Comparison of ENCODE assay signal across 8 cellular contexts in genomic region chr2:24083567-24084385, GRCh38. TPM values are rescaled to one million over a fixed set of nuclear protein-coding genes. Genes with fewer than 3 reads are reported as not detected.
DNase-seq lines count a peak whose midpoint lies in the region; ATAC-seq and TF ChIP-seq lines count a peak whose summit lies in the region.

No MANE protein-coding gene starts in this region.

- no peaks in the 10 kb centered on the region for H3K9me3 ChIP-seq in Panc1 (ENCODE audit: control insufficient read depth, insufficient read depth, low read depth, low read length)
- no peaks in the 10 kb centered on the region for H3K9me3 ChIP-seq in mammary epithelial cell (replicated peaks; ENCODE audit: insufficient read depth, low read length)

- H3K27me3 ChIP-seq in Panc1 (ENCODE audit: control insufficient read depth, insufficient read depth, low read length) (no peaks in the 10 kb centered on the region), mammary epithelial cell (ENCODE audit: insufficient read depth, low read length) (no peaks in the 10 kb centered on the region), kidney epithelial cell (ENCODE audit: control insufficient read depth, insufficient read depth, low read length) (no peaks in the 10 kb centered on the region)

- POLR2A ChIA-PET in Panc1 (lab: Charles Lee), result no interaction called here

- intact Hi-C loops in activated naive CD4-positive, alpha-beta T cell treated with anti-CD3 and anti-CD28 coated beads for 36 hours (cut with micrococcal nuclease), result loop anchor here (1.0 to 2.0 kb wide), 8 partner anchors 7 to 299 kb away; partner anchors contain the start of genes ATAD2B, SF3B6 and WDCP
- intact Hi-C loops in Panc1 (cut with micrococcal nuclease; ENCODE audit: unreplicated experiment) (loop anchor here (5.0 to 10.0 kb wide), 2 partner anchors 81 to 96 kb away; no protein-coding TSS in a partner anchor), mammary epithelial cell (cut with micrococcal nuclease) (loop anchor here (1.0 to 5.0 kb wide), 8 partner anchors 39 to 299 kb away; partner anchors contain the start of genes ATAD2B, FAM228B, PFN4 and UBXN2A)

- no peaks in the 10 kb centered on the region for H3K9me3 Mint-ChIP-seq in activated naive CD4-positive, alpha-beta T cell treated with anti-CD3 and anti-CD28 coated beads for 36 hours
- H3K9me3 Mint-ChIP-seq in IgD-negative memory B cell, result no peaks in the 10 kb centered on the region
- H3K9me3 Mint-ChIP-seq in stimulated activated memory B cell treated with anti-CD40 and anti-IgM and Interleukin-4, amounts not matched to agents 10 μg/mL and 1 μg/mL and 100 μg/mL, for 72 hours, result no peaks in the 10 kb centered on the region

- peaks cover 2% of the 10 kb centered on the region; the same call in 1 of the 2 replicates for H3K36me3 ChIP-seq in Panc1 (ENCODE audit: control insufficient read depth, insufficient read depth, low read length)
- peaks cover 5% of the 10 kb centered on the region for H3K36me3 ChIP-seq in mammary epithelial cell (ENCODE audit: insufficient read depth, low read length)
- peaks cover 2% of the 10 kb centered on the region for H3K36me3 ChIP-seq in kidney epithelial cell (ENCODE audit: control insufficient read depth, insufficient read depth, low read length)

- H3K4me3 ChIP-seq in Panc1 (ENCODE audit: low read depth in 2 of 2, low read length in 2 of 2) (peak overlapping the region; percentile 65 to 89), mammary epithelial cell (replicated peaks in 1 of 3; ENCODE audit: insufficient read depth in 1 of 3, low read depth in 2 of 3, low read length in 3 of 3) (peak overlapping the region; percentile 57 to 67 (median 59)), kidney epithelial cell (ENCODE audit: low read depth, low read length) (peak overlapping the region; percentile 66)

- peak overlapping the region; percentile 88 for H3K9ac ChIP-seq in mammary epithelial cell (ENCODE audit: insufficient read depth, low read length)

- BruUV-seq in Panc1 (replicated peaks; lab: Mats Ljungman, UMichigan), result TSS peak; percentile 74
- no TSS peak for BruUV-seq in mammary epithelial cell (replicated peaks; lab: Mats Ljungman, UMichigan)

- CTCF ChIA-PET in activated naive CD4-positive, alpha-beta T cell treated with anti-CD3 and anti-CD28 coated beads for 36 hours (lab: Charles Lee), result interaction anchor here (0.5 to 3.7 kb wide), 35 partner anchors 7 to 460 kb away, joined by 3 to 59 read pairs (median 4); partner anchors contain the start of genes ATAD2B, SF3B6 and WDCP
- CTCF ChIA-PET in Panc1 (lab: Charles Lee), result interaction anchor here (0.9 to 2.2 kb wide), 4 partner anchors 36 to 157 kb away, joined by 3 to 12 read pairs (median 4); partner anchors contain the start of genes ATAD2B and WDCP
- CTCF ChIA-PET in mammary epithelial cell (lab: Charles Lee; ENCODE audit: low non-redundant PET), result interaction anchor here (0.6 to 1.3 kb wide), 4 partner anchors 7 to 693 kb away, joined by 3 to 9 read pairs (median 4); partner anchors contain the start of genes ATAD2B and SF3B6

- H2AFZ ChIP-seq in mammary epithelial cell (ENCODE audit: low read depth, low read length), result peak overlapping the region; percentile 85

- H3K27ac Mint-ChIP-seq in activated naive CD4-positive, alpha-beta T cell treated with anti-CD3 and anti-CD28 coated beads for 36 hours, result peak overlapping the region; percentile 27
- H3K27ac Mint-ChIP-seq in IgD-negative memory B cell, result peak overlapping the region; percentile 89 to 95 (median 93)
- peak overlapping the region; percentile 86 for H3K27ac Mint-ChIP-seq in stimulated activated memory B cell treated with anti-CD40 and anti-IgM and Interleukin-4, amounts not matched to agents 10 μg/mL and 1 μg/mL and 100 μg/mL, for 72 hours

- in situ Hi-C loops in Panc1 (cut with HindIII; ENCODE audit: low pct_unique_long_range_greater_than_20kb, low sequenced_read_pairs) (no loop called here), mammary epithelial cell (cut with MboI; ENCODE audit: low sequenced_read_pairs in 2 of 2) (no loop called here)

- DNase-seq in activated naive CD4-positive, alpha-beta T cell treated with anti-CD3 and anti-CD28 coated beads for 36 hours, result peak; percentile 65
- no peak for DNase-seq in activated naive CD4-positive, alpha-beta T cell treated with Interleukin-2 at 50 U/mL for 16 hours
- no peak for DNase-seq in Panc1 (ENCODE audit: low read depth, low spot score)
- DNase-seq in mammary epithelial cell, result peak; percentile 94
- peak; percentile 56 for DNase-seq in kidney epithelial cell (ENCODE audit: low read depth)

- no peaks in the 10 kb centered on the region for H3K27me3 Mint-ChIP-seq in activated naive CD4-positive, alpha-beta T cell treated with anti-CD3 and anti-CD28 coated beads for 36 hours (ENCODE audit: low read depth)
- H3K27me3 Mint-ChIP-seq in IgD-negative memory B cell, result no peaks in the 10 kb centered on the region
- H3K27me3 Mint-ChIP-seq in stimulated activated memory B cell treated with anti-CD40 and anti-IgM and Interleukin-4, amounts not matched to agents 10 μg/mL and 1 μg/mL and 100 μg/mL, for 72 hours, result no peaks in the 10 kb centered on the region

- H3K79me2 ChIP-seq in mammary epithelial cell (ENCODE audit: insufficient read depth, low read length), result peaks cover 15% of the 10 kb centered on the region

- peaks cover 13% of the 10 kb centered on the region for H3K4me1 ChIP-seq in Panc1 (ENCODE audit: control insufficient read depth, insufficient read depth, low read length)
- H3K4me1 ChIP-seq in mammary epithelial cell (ENCODE audit: insufficient read depth, low read length), result peaks cover 22% of the 10 kb centered on the region

- ATAC-seq in GM21786 (IDR thresholded peaks at IDR 0.05; ENCODE audit: unreplicated experiment), result peak; percentile 74
- ATAC-seq in Panc1, result peak; percentile 80
- ATAC-seq in stimulated activated memory B cell treated with anti-CD40 and anti-IgM and Interleukin-4, amounts not matched to agents 10 μg/mL and 1 μg/mL and 100 μg/mL, for 72 hours, result peak; percentile 89

- peak overlapping the region; percentile 99 for H3K27ac ChIP-seq in Panc1 (ENCODE audit: low read length)
- H3K27ac ChIP-seq in mammary epithelial cell (ENCODE audit: insufficient read depth, low read depth, low read length), result peak overlapping the region; percentile 76

- dilution Hi-C loops in mammary epithelial cell (cut with HindIII; ENCODE audit: low sequenced_read_pairs), result no loop called here

- peak overlapping the region; percentile 79 for H3K4me2 ChIP-seq in mammary epithelial cell (ENCODE audit: insufficient read depth, low read depth, low read length)

- 1% methylated on average over 14 of the region's 30 CpGs for WGBS in mammary epithelial cell (ENCODE audit: low coverage, missing lambda C conversion rate)

- TF ChIP-seq CTCF in Panc1 (IDR thresholded peaks at IDR 0.05) (peak; percentile 1; the same call in 1 of the 2 replicates), mammary epithelial cell (conservative IDR thresholded peaks at IDR 0.05 in 1 of 2, IDR thresholded peaks at IDR 0.05 in 1 of 2; ENCODE audit: extremely low read depth in 1 of 2, insufficient read depth in 1 of 2, low read depth in 1 of 2, low read length in 2 of 2) (no peak), kidney epithelial cell (IDR thresholded peaks at IDR 0.05; ENCODE audit: insufficient read depth, low read length, poor library complexity, severe bottlenecking) (no peak)

- no peaks in the 10 kb centered on the region for H4K20me1 ChIP-seq in mammary epithelial cell (ENCODE audit: insufficient read depth, low read length)

- peaks cover 8% of the 10 kb centered on the region for H3K4me1 Mint-ChIP-seq in activated naive CD4-positive, alpha-beta T cell treated with anti-CD3 and anti-CD28 coated beads for 36 hours (ENCODE audit: low read depth)
- peaks cover 9 to 17% (median 14%) of the 10 kb centered on the region in 3 donors for H3K4me1 Mint-ChIP-seq in IgD-negative memory B cell
- H3K4me1 Mint-ChIP-seq in stimulated activated memory B cell treated with anti-CD40 and anti-IgM and Interleukin-4, amounts not matched to agents 10 μg/mL and 1 μg/mL and 100 μg/mL, for 72 hours, result peaks cover 18% of the 10 kb centered on the region

- H3K36me3 Mint-ChIP-seq in activated naive CD4-positive, alpha-beta T cell treated with anti-CD3 and anti-CD28 coated beads for 36 hours (ENCODE audit: low read depth), result no peaks in the 10 kb centered on the region
- H3K36me3 Mint-ChIP-seq in IgD-negative memory B cell, result peaks cover 7% of the 10 kb centered on the region
- H3K36me3 Mint-ChIP-seq in stimulated activated memory B cell treated with anti-CD40 and anti-IgM and Interleukin-4, amounts not matched to agents 10 μg/mL and 1 μg/mL and 100 μg/mL, for 72 hours, result peaks cover 18% of the 10 kb centered on the region

- peak overlapping the region; percentile 85 for H3K4me3 Mint-ChIP-seq in activated naive CD4-positive, alpha-beta T cell treated with anti-CD3 and anti-CD28 coated beads for 36 hours
- H3K4me3 Mint-ChIP-seq in IgD-negative memory B cell, result peak overlapping the region; percentile 92 to 100 (median 96)
- peak overlapping the region; percentile 97 for H3K4me3 Mint-ChIP-seq in stimulated activated memory B cell treated with anti-CD40 and anti-IgM and Interleukin-4, amounts not matched to agents 10 μg/mL and 1 μg/mL and 100 μg/mL, for 72 hours

RNA-seq across cellular contexts. Expression of gene TP53I3, which starts 0.9 kb away (rescaled TPM):
- total RNA-seq in activated naive CD4-positive, alpha-beta T cell treated with anti-CD3 and anti-CD28 coated beads for 36 hours, result under 1 TPM; 0.60 to 0.81 TPM
- 4.1 TPM for polyA plus RNA-seq in IgD-negative memory B cell
- total RNA-seq in Panc1 (2021; ENCODE audit: unreplicated experiment), result 51.3 TPM
- 66.9 TPM for polyA plus RNA-seq in Panc1 (2012; ENCODE audit: insufficient read length)
- total RNA-seq in mammary epithelial cell, result 10 to 100 TPM; 75.3 to 85.8 TPM
- 89.8 TPM for polyA plus RNA-seq in mammary epithelial cell
- 68.7 TPM for polyA minus RNA-seq in mammary epithelial cell
- 69.6 and 87.6 TPM in 2 replicates for total RNA-seq in kidney epithelial cell

RNA-seq across cellular contexts. Expression of gene SF3B6, which starts 7.7 kb away (rescaled TPM):
- 100 to 1,000 TPM; 151 to 164 TPM for total RNA-seq in activated naive CD4-positive, alpha-beta T cell treated with anti-CD3 and anti-CD28 coated beads for 36 hours
- polyA plus RNA-seq in IgD-negative memory B cell, result 171 TPM
- total RNA-seq in Panc1 (2021; ENCODE audit: unreplicated experiment), result 129 TPM
- polyA plus RNA-seq in Panc1 (2012; ENCODE audit: insufficient read length), result 100 TPM
- total RNA-seq in mammary epithelial cell, result 100 to 1,000 TPM; 101 to 106 TPM
- polyA plus RNA-seq in mammary epithelial cell, result 156 TPM
- polyA minus RNA-seq in mammary epithelial cell, result 37.1 TPM
- total RNA-seq in kidney epithelial cell, result 179 and 208 TPM in 2 replicates

RNA-seq across cellular contexts. Expression of gene FKBP1B, which starts 34.2 kb away (rescaled TPM):
- under 1 TPM in 1 of 2 experiments, not detected in 1; 0.35 TPM for total RNA-seq in activated naive CD4-positive, alpha-beta T cell treated with anti-CD3 and anti-CD28 coated beads for 36 hours
- polyA plus RNA-seq in IgD-negative memory B cell (3.9 TPM), mammary epithelial cell (45.1 TPM)
- total RNA-seq in Panc1 (2021; ENCODE audit: unreplicated experiment) (19.9 TPM), mammary epithelial cell (10 to 100 TPM; 15.3 to 20.9 TPM), kidney epithelial cell (24.6 and 26.0 TPM in 2 replicates)
- polyA plus RNA-seq in Panc1 (2012; ENCODE audit: insufficient read length), result 36.3 TPM
- 25.6 TPM for polyA minus RNA-seq in mammary epithelial cell

RNA-seq across cellular contexts. Expression of gene WDCP, which starts 36.6 kb away (rescaled TPM):
- total RNA-seq in activated naive CD4-positive, alpha-beta T cell treated with anti-CD3 and anti-CD28 coated beads for 36 hours, result 10 to 100 TPM; 17.6 to 21.1 TPM
- polyA plus RNA-seq in IgD-negative memory B cell (5.8 TPM), mammary epithelial cell (10.2 TPM)
- total RNA-seq in Panc1 (2021; ENCODE audit: unreplicated experiment) (20.0 TPM), mammary epithelial cell (10 to 100 TPM in 1 of 2 donors, 1 to 10 TPM in 1; 9.0 to 10.1 TPM), kidney epithelial cell (7.3 and 8.2 TPM in 2 replicates)
- polyA plus RNA-seq in Panc1 (2012; ENCODE audit: insufficient read length), result 8.1 TPM
- 16.4 TPM for polyA minus RNA-seq in mammary epithelial cell

RNA-seq across cellular contexts. Expression of gene PFN4, which starts 39.4 kb away (rescaled TPM):
- under 1 TPM in 1 of 2 experiments, not detected in 1; 0.32 TPM for total RNA-seq in activated naive CD4-positive, alpha-beta T cell treated with anti-CD3 and anti-CD28 coated beads for 36 hours
- not detected for polyA plus RNA-seq in IgD-negative memory B cell
- 1.3 TPM for total RNA-seq in Panc1 (2021; ENCODE audit: unreplicated experiment)
- polyA plus RNA-seq in Panc1 (2012; ENCODE audit: insufficient read length), result 0.86 TPM
- under 1 TPM; 0.33 to 0.92 TPM for total RNA-seq in mammary epithelial cell
- 0.42 TPM for polyA plus RNA-seq in mammary epithelial cell
- not detected for polyA minus RNA-seq in mammary epithelial cell
- total RNA-seq in kidney epithelial cell, result 1.9 and 3.4 TPM in 2 replicates

Comparison
In these comparisons a context has a peak if more than half of its experiments do, and no peak if none do; other contexts are left out.
1. DNase-seq: peak in activated naive CD4-positive, alpha-beta T cell treated with anti-CD3 and anti-CD28 coated beads for 36 hours (single experiment), mammary epithelial cell (single experiment) and kidney epithelial cell (single experiment); none in activated naive CD4-positive, alpha-beta T cell treated with Interleukin-2 at 50 U/mL for 16 hours (single experiment) and Panc1 (single experiment).
2. H3K27ac Mint-ChIP-seq: peak in every context shown above with its lines; median percentile 93 in IgD-negative memory B cell; 86 in stimulated activated memory B cell treated with anti-CD40 and anti-IgM and Interleukin-4, amounts not matched to agents 10 μg/mL and 1 μg/mL and 100 μg/mL, for 72 hours; 27 in activated naive CD4-positive, alpha-beta T cell treated with anti-CD3 and anti-CD28 coated beads for 36 hours.
3. RNA of gene TP53I3, which starts 0.9 kb away (total RNA-seq): 75.3 to 85.8 TPM in mammary epithelial cell, 69.6 to 87.6 TPM in kidney epithelial cell and 51.3 TPM in Panc1 (single experiment); 0.60 to 0.81 TPM in activated naive CD4-positive, alpha-beta T cell treated with anti-CD3 and anti-CD28 coated beads for 36 hours; every median in the first group is over 10 times any median in the second.
4. RNA of gene FKBP1B, which starts 34.2 kb away (total RNA-seq): 24.6 to 26.0 TPM in kidney epithelial cell, 15.3 to 20.9 TPM in mammary epithelial cell and 19.9 TPM in Panc1 (single experiment); 0.35 TPM in activated naive CD4-positive, alpha-beta T cell treated with anti-CD3 and anti-CD28 coated beads for 36 hours; every median in the first group is over 10 times any median in the second.
5. Peak in every context shown above with its lines, with median percentiles within 50 percentile points of each other: H3K4me3 Mint-ChIP-seq, ATAC-seq and H3K4me3 ChIP-seq.